18 cellular contexts compared by ENCODE assay signal in the genomic region with DNA sequence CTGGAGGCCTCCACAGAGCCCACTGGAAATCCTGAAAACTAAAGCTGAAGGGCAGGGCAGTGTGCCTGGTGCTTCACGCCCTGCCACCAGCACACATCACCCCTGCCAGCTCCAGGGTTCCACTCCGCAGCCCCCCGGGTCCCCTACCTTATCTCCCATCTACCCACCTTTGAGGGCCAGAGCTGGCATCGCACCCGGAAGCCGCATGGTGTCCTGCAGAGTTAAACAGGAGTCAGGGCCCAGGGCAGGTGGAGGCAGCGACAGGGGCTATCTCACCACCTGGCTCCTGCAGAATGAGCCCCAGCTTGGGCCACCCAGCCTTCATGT. TPM values are rescaled to one million over a fixed set of nuclear protein-coding genes. Genes with fewer than 3 reads are reported as not detected.
DNase-seq lines count a peak whose midpoint lies in the region; ATAC-seq and TF ChIP-seq lines count a peak whose summit lies in the region.
"Had no signal": no experiment of that assay in that cellular context is flagged by ENCODE, and none has a peak within 500 bp of the region (broad histone marks: within the 10 kb centered on the region; RNA-seq: fewer than 3 reads in every experiment).

No MANE protein-coding gene starts in this region.

- no peaks in the 10 kb centered on the region for H3K27me3 ChIP-seq in breast epithelium
- H3K27me3 ChIP-seq in gastroesophageal sphincter, result no peaks in the 10 kb centered on the region
- no peaks in the 10 kb centered on the region for H3K27me3 ChIP-seq in ovary
- no peaks in the 10 kb centered on the region for H3K27me3 ChIP-seq in transverse colon
- H3K27me3 ChIP-seq: colonic mucosa had no signal

- H3K27ac ChIP-seq in breast epithelium (peak overlapping the region; percentile 73 to 86), gastroesophageal sphincter (peak overlapping the region in 3 of 4 donors; percentile 83 to 90 (median 90)), ovary (peak overlapping the region; percentile 92), transverse colon (peak overlapping the region; percentile 74 to 89 (median 81))
- H3K27ac ChIP-seq: colonic mucosa had no signal

- no TSS peak for BruUV-seq in MCF 10A (replicated peaks; lab: Mats Ljungman, UMichigan)

- H3K36me3 ChIP-seq in breast epithelium, result no peaks in the 10 kb centered on the region
- H3K36me3 ChIP-seq in gastroesophageal sphincter, result peaks cover 0 to 45% of the 10 kb centered on the region in 2 donors
- H3K36me3 ChIP-seq in ovary, result no peaks in the 10 kb centered on the region
- no peaks in the 10 kb centered on the region for H3K36me3 ChIP-seq in transverse colon
- H3K36me3 ChIP-seq: colonic mucosa had no signal

- no peaks in the 10 kb centered on the region for H3K9me3 Mint-ChIP-seq in MCF 10A (ENCODE audit: unreplicated experiment)
- H3K9me3 Mint-ChIP-seq: activated CD4-positive, alpha-beta T cell treated with anti-CD3 and anti-CD28 coated beads, Interleukin-2, amount 10 ng/mL, durations not matched to agents 7 days and 5 days; activated T-cell treated with anti-CD3 and anti-CD28 coated beads, Interleukin-2, amount 50 U/mL, for 24 hours; CD8-positive, alpha-beta T cell; naive thymus-derived CD4-positive, alpha-beta T cell had no signal

- TF ChIP-seq EP300 in gastroesophageal sphincter (IDR thresholded peaks at IDR 0.05), result no peak
- no peak for TF ChIP-seq EP300 in ovary (IDR thresholded peaks at IDR 0.05)
- no peak for TF ChIP-seq EP300 in transverse colon (IDR thresholded peaks at IDR 0.05; ENCODE audit: low read depth)

- no peak overlapping the region for H3K27ac Mint-ChIP-seq in MCF 10A (ENCODE audit: low read depth, unreplicated experiment)
- H3K27ac Mint-ChIP-seq: activated CD4-positive, alpha-beta T cell treated with anti-CD3 and anti-CD28 coated beads, Interleukin-2, amount 10 ng/mL, durations not matched to agents 7 days and 5 days; activated T-cell treated with anti-CD3 and anti-CD28 coated beads, Interleukin-2, amount 50 U/mL, for 24 hours; CD8-positive, alpha-beta T cell; naive thymus-derived CD4-positive, alpha-beta T cell had no signal

- no peak for TF ChIP-seq POLR2A in breast epithelium (IDR thresholded peaks at IDR 0.05)
- TF ChIP-seq POLR2A in gastroesophageal sphincter (IDR thresholded peaks at IDR 0.05), result no peak
- no peak for TF ChIP-seq POLR2A in ovary (IDR thresholded peaks at IDR 0.05)
- TF ChIP-seq POLR2A in transverse colon (IDR thresholded peaks at IDR 0.05), result no peak

- POLR2A ChIA-PET in MCF 10A (lab: Yijun Ruan, JAX), result no interaction called here

- DNase-seq in breast epithelium (ENCODE audit: low spot score in 2 of 2), result no peak
- DNase-seq in MCF 10A (ENCODE audit: unreplicated experiment), result no peak
- no peak for DNase-seq in ovary
- no peak for DNase-seq in transverse colon
- DNase-seq in stimulated activated CD4-positive, alpha-beta T cell treated with anti-CD3 and anti-CD28 coated beads, Interleukin-1b, Interleukin-23, amount 100 ng/mL, for 48 hours, result no peak
- no peak for DNase-seq in cerebellum (ENCODE audit: low spot score)
- DNase-seq: 8988T; activated CD4-positive, alpha-beta T cell treated with anti-CD3 and anti-CD28 coated beads, Interleukin-2, amount 10 ng/mL, durations not matched to agents 7 days and 5 days; activated T-cell treated with anti-CD3 and anti-CD28 coated beads, Interleukin-2, amount 50 U/mL, for 24 hours; CD8-positive, alpha-beta T cell; colonic mucosa; naive thymus-derived CD4-positive, alpha-beta T cell; NCI-H1092; NCI-H2171 treated with DMSO at 0.1 percent for 48 hours; T-helper 9 cell had no signal

- no peaks in the 10 kb centered on the region for H3K27me3 Mint-ChIP-seq in MCF 10A (ENCODE audit: insufficient read depth, unreplicated experiment)
- H3K27me3 Mint-ChIP-seq: activated CD4-positive, alpha-beta T cell treated with anti-CD3 and anti-CD28 coated beads, Interleukin-2, amount 10 ng/mL, durations not matched to agents 7 days and 5 days; activated T-cell treated with anti-CD3 and anti-CD28 coated beads, Interleukin-2, amount 50 U/mL, for 24 hours; naive thymus-derived CD4-positive, alpha-beta T cell had no signal

- H3K4me1 ChIP-seq in breast epithelium (peaks cover 11 to 15% of the 10 kb centered on the region in 2 donors), gastroesophageal sphincter (peaks cover 27 to 100% (median 81%) of the 10 kb centered on the region in 3 donors), ovary (ENCODE audit: insufficient read depth) (peaks cover 57% of the 10 kb centered on the region), transverse colon (peaks cover 28 to 56% (median 43%) of the 10 kb centered on the region in 4 donors)
- H3K4me1 ChIP-seq: colonic mucosa had no signal

- H3K9me3 ChIP-seq in breast epithelium (no peaks in the 10 kb centered on the region), gastroesophageal sphincter (no peaks in the 10 kb centered on the region), ovary (no peaks in the 10 kb centered on the region), transverse colon (no peaks in the 10 kb centered on the region)
- H3K9me3 ChIP-seq: colonic mucosa had no signal

- CTCF ChIA-PET in MCF 10A (lab: Yijun Ruan, JAX), result interaction anchor here (0.8 to 3.0 kb wide), 3 partner anchors 24 to 278 kb away, joined by 3 to 9 read pairs (median 4); no protein-coding TSS in a partner anchor

- TF ChIP-seq CTCF in breast epithelium (IDR thresholded peaks at IDR 0.05) (no peak), MCF 10A (IDR thresholded peaks at IDR 0.05; ENCODE audit: unreplicated experiment) (no peak), gastroesophageal sphincter (IDR thresholded peaks at IDR 0.05) (no peak), ovary (IDR thresholded peaks at IDR 0.05) (no peak), transverse colon (IDR thresholded peaks at IDR 0.05) (no peak)

- no peaks in the 10 kb centered on the region for H3K36me3 Mint-ChIP-seq in MCF 10A (ENCODE audit: insufficient read depth, unreplicated experiment)
- H3K36me3 Mint-ChIP-seq: CD8-positive, alpha-beta T cell; naive thymus-derived CD4-positive, alpha-beta T cell had no signal

- no CpG with 5 or more reads among the region's 7 CpGs for WGBS in gastroesophageal sphincter (ENCODE audit: low coverage in 1 of 2), 2 donors
- 67 to 79% (median 68%) methylated on average over 7 of the region's 7 CpGs for WGBS in ovary, 3 donors
- WGBS in transverse colon (ENCODE audit: low coverage in 1 of 2), 2 donors, result 84% methylated on average over 7 of the region's 7 CpGs; no CpG with 5 or more reads in 1 of the 2 donors

- in situ Hi-C loops in transverse colon (cut with MboI; ENCODE audit: low pct_ligation_motif_present in 1 of 4, low pct_unique_long_range_greater_than_20kb in 1 of 4, low sequenced_read_pairs in 3 of 4), result loop anchor here in 2 of 4 donors (25.0 kb wide), 1 partner anchor 300 kb away; a partner anchor contains a TSS

- H3K4me3 ChIP-seq in breast epithelium, result peak overlapping the region in 1 of 3 donors; percentile 43
- H3K4me3 ChIP-seq in gastroesophageal sphincter, result no peak overlapping the region
- H3K4me3 ChIP-seq in ovary, result no peak overlapping the region
- no peak overlapping the region for H3K4me3 ChIP-seq in transverse colon
- H3K4me3 ChIP-seq: colonic mucosa had no signal

- no peak for ATAC-seq in gastroesophageal sphincter
- no peak for ATAC-seq in HG03354 (IDR thresholded peaks at IDR 0.05; ENCODE audit: poor library complexity, severe bottlenecking, unreplicated experiment)
- ATAC-seq: CD8-positive, alpha-beta T cell; naive thymus-derived CD4-positive, alpha-beta T cell had no signal

- H3K4me1 Mint-ChIP-seq in MCF 10A (ENCODE audit: insufficient read depth, unreplicated experiment), result peaks cover 27% of the 10 kb centered on the region
- H3K4me1 Mint-ChIP-seq: activated CD4-positive, alpha-beta T cell treated with anti-CD3 and anti-CD28 coated beads, Interleukin-2, amount 10 ng/mL, durations not matched to agents 7 days and 5 days had no signal

- H3K4me3 Mint-ChIP-seq in MCF 10A (ENCODE audit: unreplicated experiment), result no peak overlapping the region
- H3K4me3 Mint-ChIP-seq: activated CD4-positive, alpha-beta T cell treated with anti-CD3 and anti-CD28 coated beads, Interleukin-2, amount 10 ng/mL, durations not matched to agents 7 days and 5 days; activated T-cell treated with anti-CD3 and anti-CD28 coated beads, Interleukin-2, amount 50 U/mL, for 24 hours; CD8-positive, alpha-beta T cell; naive thymus-derived CD4-positive, alpha-beta T cell had no signal

- intact Hi-C loops in breast epithelium (cut with DNase I; ENCODE audit: low total_unique reads) (no loop called here), MCF 10A (cut with micrococcal nuclease) (no loop called here), ovary (cut with DNase I) (loop anchor here in 3 of 4 donors (10.0 kb wide), 3 partner anchors 218 to 308 kb away; a partner anchor contains a TSS), transverse colon (cut with DNase I; ENCODE audit: low total_unique reads) (no loop called here)

RNA-seq across cellular contexts. Expression of a gene that starts 18.8 kb away (rescaled TPM):
- total RNA-seq in breast epithelium (100 to 1,000 TPM in 2 of 3 donors, 10 to 100 TPM in 1; 53.7 to 243 (median 146) TPM), MCF 10A (2022) (0.07 and 0.63 TPM in 2 replicates), gastroesophageal sphincter (100 to 1,000 TPM in 3 of 4 donors, 10 to 100 TPM in 1; 87.5 to 161 (median 113) TPM), ovary (100 to 1,000 TPM; 102 to 302 (median 212) TPM), transverse colon (10 to 100 TPM; 20.2 to 56.3 (median 28.3) TPM), cerebellum (37.9 TPM)
- polyA plus RNA-seq in ovary, result 100 to 1,000 TPM; 111 to 183 TPM

RNA-seq across cellular contexts. Expression of a gene that starts 29.8 kb away (rescaled TPM):
- 1 to 10 TPM in 1 of 3 donors, not detected in 2; 1.3 TPM for total RNA-seq in breast epithelium
- total RNA-seq in MCF 10A (2022), result not detected in 2 replicates
- total RNA-seq in gastroesophageal sphincter, result not detected
- total RNA-seq in ovary, result 1 to 10 TPM in 1 of 7 donors, under 1 TPM in 6; 0.23 to 1.4 (median 0.66) TPM
- polyA plus RNA-seq in ovary, result under 1 TPM; 0.18 to 0.44 TPM
- total RNA-seq in transverse colon, result 100 to 1,000 TPM; 249 to 540 (median 360) TPM
- not detected for total RNA-seq in cerebellum
- total RNA-seq: activated CD4-positive, alpha-beta T cell treated with anti-CD3 and anti-CD28 coated beads, Interleukin-2, amount 10 ng/mL, durations not matched to agents 7 days and 5 days; CD8-positive, alpha-beta T cell; naive thymus-derived CD4-positive, alpha-beta T cell had no signal
- polyA plus RNA-seq: naive thymus-derived CD4-positive, alpha-beta T cell had no signal

RNA-seq across cellular contexts. Expression of a gene that starts 50.5 kb away (rescaled TPM):
- 10 to 100 TPM; 11.5 to 79.0 (median 24.1) TPM for total RNA-seq in breast epithelium
- 0.88 and 1.6 TPM in 2 replicates for total RNA-seq in MCF 10A (2022)
- 10 to 100 TPM; 12.3 to 58.0 (median 35.2) TPM for total RNA-seq in gastroesophageal sphincter
- 10 to 100 TPM in 5 of 7 donors, 1 to 10 TPM in 2; 7.6 to 25.3 (median 16.4) TPM for total RNA-seq in ovary
- 10 to 100 TPM in 1 of 2 donors, 1 to 10 TPM in 1; 8.1 to 41.9 TPM for polyA plus RNA-seq in ovary
- total RNA-seq in transverse colon, result 10 to 100 TPM in 3 of 4 donors, under 1 TPM in 1; 0.60 to 38.9 (median 14.7) TPM
- total RNA-seq in cerebellum, result 8.7 TPM

RNA-seq across cellular contexts. Expression of a gene that starts 53.1 kb away (rescaled TPM):
- total RNA-seq in breast epithelium (under 1 TPM in 2 of 3 donors, not detected in 1; 0.15 to 0.16 TPM), MCF 10A (2022) (not detected in 2 replicates), gastroesophageal sphincter (not detected), ovary (not detected), transverse colon (10 to 100 TPM; 19.5 to 67.7 (median 21.3) TPM), cerebellum (5.9 TPM)
- under 1 TPM in 1 of 2 donors, not detected in 1; 0.02 TPM for polyA plus RNA-seq in ovary
- total RNA-seq: activated CD4-positive, alpha-beta T cell treated with anti-CD3 and anti-CD28 coated beads, Interleukin-2, amount 10 ng/mL, durations not matched to agents 7 days and 5 days; CD8-positive, alpha-beta T cell; naive thymus-derived CD4-positive, alpha-beta T cell had no signal
- polyA plus RNA-seq: esophagus; naive thymus-derived CD4-positive, alpha-beta T cell had no signal

Comparison
In these comparisons a context has a peak if more than half of its experiments do, and no peak if none do; other contexts are left out.
1. RNA of a gene that starts 18.8 kb away (total RNA-seq): 102 to 302 TPM in ovary, 53.7 to 243 TPM in breast epithelium, 87.5 to 161 TPM in gastroesophageal sphincter, 37.9 TPM in cerebellum (single experiment) and 20.2 to 56.3 TPM in transverse colon; 0.07 to 0.63 TPM in MCF 10A; every median in the first group is over 10 times any median in the second.
2. RNA of a gene that starts 29.8 kb away (total RNA-seq): 249 to 540 TPM in transverse colon; 0.23 to 1.4 TPM in ovary, not detected in cerebellum (single experiment), 1.3 TPM in breast epithelium, not detected in MCF 10A and not detected in gastroesophageal sphincter; every median in the first group is over 100 times any median in the second.
3. intact Hi-C loops: an anchor here in ovary (10.0 kb wide); none called in breast epithelium, MCF 10A and transverse colon.
4. Peak in every context shown above with its lines, with median percentiles within 50 percentile points of each other: H3K27ac ChIP-seq.